ENCODE assay signal across 11 cellular contexts in the genomic region with DNA sequence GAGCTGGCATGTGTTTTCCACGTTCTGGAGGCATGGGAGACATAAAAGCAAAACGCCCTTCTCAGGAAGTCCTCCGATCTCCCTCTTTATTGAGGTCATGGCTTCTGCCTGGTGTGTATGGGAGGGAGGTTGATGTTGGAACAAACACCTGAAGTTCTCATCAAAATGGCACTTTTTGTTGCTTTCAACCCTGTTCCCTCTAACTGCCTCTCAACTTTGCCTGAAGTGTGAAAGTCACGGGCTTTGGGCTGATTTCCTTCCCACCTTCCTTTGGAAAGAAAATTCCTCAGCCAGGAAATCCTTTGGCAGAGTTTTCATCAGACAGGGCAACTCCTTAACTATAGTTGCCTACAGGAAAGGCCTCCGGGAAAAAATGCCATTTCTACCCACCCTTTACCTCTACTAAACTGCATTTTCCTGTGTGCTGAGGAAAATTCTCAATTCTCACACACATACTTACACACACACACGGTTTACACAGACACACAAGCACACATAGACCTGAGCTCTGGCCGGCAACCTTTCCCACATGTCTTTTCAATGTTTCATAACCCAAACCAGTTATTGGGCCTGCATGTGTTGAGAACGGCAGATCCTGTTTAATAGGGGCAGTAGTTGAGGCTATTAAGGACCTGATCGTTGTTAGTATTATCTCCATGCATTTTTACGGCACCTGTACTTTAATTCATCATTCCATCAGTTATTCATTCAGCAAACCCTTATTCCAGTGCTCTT. TPM values are rescaled to one million over a fixed set of nuclear protein-coding genes. Genes with fewer than 3 reads are reported as not detected.
DNase-seq lines count a peak whose midpoint lies in the region; ATAC-seq and TF ChIP-seq lines count a peak whose summit lies in the region.
"Had no signal": no experiment of that assay in that cellular context is flagged by ENCODE, and none has a peak within 500 bp of the region (broad histone marks: within the 10 kb centered on the region; RNA-seq: fewer than 3 reads in every experiment).

No MANE protein-coding gene starts in this region.

- no peaks in the 10 kb centered on the region for H3K27me3 ChIP-seq in CD8-positive, alpha-beta T cell (ENCODE audit: insufficient read depth, low read length)
- H3K27me3 ChIP-seq in left lung (no peaks in the 10 kb centered on the region), skeletal muscle tissue (ENCODE audit: control insufficient read depth in 3 of 3, insufficient read depth in 3 of 3, low read length in 3 of 3) (no peaks in the 10 kb centered on the region)

- peaks cover 42% of the 10 kb centered on the region for H3K4me1 Mint-ChIP-seq in CD8-positive, alpha-beta T cell (ENCODE audit: low read depth)
- peaks cover 48% of the 10 kb centered on the region for H3K4me1 Mint-ChIP-seq in activated T-helper 1 cell treated with anti-CD3 and anti-CD28 coated beads, Interleukin-12 subunit alpha, Interleukin-12 subunit beta, Interleukin-2, Interleukin-4 antibody, amounts not matched to agents 30 ng/mL and 10 ng/mL and 1 ng/mL, durations not matched to agents 14 hours and 24 hours and 36 hours (ENCODE audit: low read depth)

- peak overlapping the region; percentile 74 for H3K27ac Mint-ChIP-seq in CD8-positive, alpha-beta T cell
- peak overlapping the region; percentile 55 for H3K27ac Mint-ChIP-seq in activated T-helper 1 cell treated with anti-CD3 and anti-CD28 coated beads, Interleukin-12 subunit alpha, Interleukin-12 subunit beta, Interleukin-2, Interleukin-4 antibody, amounts not matched to agents 30 ng/mL and 10 ng/mL and 1 ng/mL, durations not matched to agents 14 hours and 24 hours and 36 hours

- H3K9ac ChIP-seq in skeletal muscle tissue (ENCODE audit: low read depth in 1 of 3, low read length in 3 of 3) = peak overlapping the region; percentile 9 to 62 (median 58)

- no peak for TF ChIP-seq CTCF in CD8-positive, alpha-beta T cell (IDR thresholded peaks at IDR 0.05)
- TF ChIP-seq CTCF in left lung (IDR thresholded peaks at IDR 0.05) = no peak

- no peak overlapping the region for H3K4me3 ChIP-seq in CD8-positive, alpha-beta T cell (ENCODE audit: low read depth, low read length)
- no peak overlapping the region for H3K4me3 ChIP-seq in left lung
- peak overlapping the region in 2 of 3 donors; percentile 29 to 37 for H3K4me3 ChIP-seq in skeletal muscle tissue (ENCODE audit: low read length in 3 of 3)

- CTCF ChIA-PET in CD8-positive, alpha-beta T cell (lab: Charles Lee) = interaction anchor here (0.6 kb wide), 1 partner anchor 16 kb away, joined by 3 read pairs; no protein-coding TSS in a partner anchor

- H3K9me3 Mint-ChIP-seq in CD8-positive, alpha-beta T cell = no peaks in the 10 kb centered on the region
- H3K9me3 Mint-ChIP-seq in activated T-helper 1 cell treated with anti-CD3 and anti-CD28 coated beads, Interleukin-12 subunit alpha, Interleukin-12 subunit beta, Interleukin-2, Interleukin-4 antibody, amounts not matched to agents 30 ng/mL and 10 ng/mL and 1 ng/mL, durations not matched to agents 14 hours and 24 hours and 36 hours = peaks cover 5% of the 10 kb centered on the region

- peaks cover 22% of the 10 kb centered on the region for H3K4me1 ChIP-seq in CD8-positive, alpha-beta T cell (ENCODE audit: insufficient read depth, low read length)
- H3K4me1 ChIP-seq in left lung (peaks cover 55 to 78% of the 10 kb centered on the region in 2 donors), skeletal muscle tissue (ENCODE audit: control insufficient read depth in 3 of 3, insufficient read depth in 3 of 3, low read length in 3 of 3) (peaks cover 61 to 75% (median 66%) of the 10 kb centered on the region in 3 donors)

- ATAC-seq in CD8-positive, alpha-beta T cell = no peak
- ATAC-seq in left lung (no peak), HG03175 (IDR thresholded peaks at IDR 0.05; ENCODE audit: unreplicated experiment) (no peak), HG02840 (IDR thresholded peaks at IDR 0.05; ENCODE audit: low FRiP score, unreplicated experiment) (no peak), HG03457 (IDR thresholded peaks at IDR 0.05; ENCODE audit: unreplicated experiment) (no peak)

- peaks cover 63% of the 10 kb centered on the region for H3K36me3 Mint-ChIP-seq in CD8-positive, alpha-beta T cell
- H3K36me3 Mint-ChIP-seq in activated T-helper 1 cell treated with anti-CD3 and anti-CD28 coated beads, Interleukin-12 subunit alpha, Interleukin-12 subunit beta, Interleukin-2, Interleukin-4 antibody, amounts not matched to agents 30 ng/mL and 10 ng/mL and 1 ng/mL, durations not matched to agents 14 hours and 24 hours and 36 hours (ENCODE audit: low read depth) = peaks cover 19% of the 10 kb centered on the region

- DNase-seq in CD8-positive, alpha-beta T cell = no peak
- no peak for DNase-seq in activated T-helper 1 cell treated with anti-CD3 and anti-CD28 coated beads, Interleukin-12 subunit alpha, Interleukin-12 subunit beta, Interleukin-2, Interleukin-4 antibody, amounts not matched to agents 30 ng/mL and 10 ng/mL and 1 ng/mL, durations not matched to agents 14 hours and 24 hours and 36 hours (ENCODE audit: low spot score)
- no peak for DNase-seq in left lung
- DNase-seq in DMS 273 treated with DMSO at 0.1 percent for 48 hours (lab: John Stamatoyannopoulos, UW) = no peak
- DNase-seq: activated CD8-positive, alpha-beta memory T cell treated with anti-CD3 and anti-CD28 coated beads, Interleukin-2, amount 50 U/mL, for 48 hours; NCI-H524 treated with DMSO at 0.1 percent for 48 hours had no signal

- H3K27ac ChIP-seq in CD8-positive, alpha-beta T cell (ENCODE audit: low read depth, low read length) = no peak overlapping the region
- H3K27ac ChIP-seq in left lung (peak overlapping the region; percentile 63 to 68), skeletal muscle tissue (ENCODE audit: low read depth, low read length) (peak overlapping the region; percentile 86)

- peaks cover 16% of the 10 kb centered on the region for H3K36me3 ChIP-seq in CD8-positive, alpha-beta T cell (ENCODE audit: insufficient read depth, low read length)
- H3K36me3 ChIP-seq in left lung = peaks cover 0 to 42% of the 10 kb centered on the region in 2 donors
- H3K36me3 ChIP-seq in skeletal muscle tissue (ENCODE audit: control insufficient read depth in 3 of 3, insufficient read depth in 3 of 3, low read length in 3 of 3) = peaks cover 17 to 21% (median 19%) of the 10 kb centered on the region in 3 donors

- intact Hi-C loops in CD8-positive, alpha-beta T cell (cut with DNase I, micrococcal nuclease) = no loop called here
- intact Hi-C loops in activated T-helper 1 cell treated with anti-CD3 and anti-CD28 coated beads, Interleukin-12 subunit alpha, Interleukin-12 subunit beta, Interleukin-2, Interleukin-4 antibody, amounts not matched to agents 30 ng/mL and 10 ng/mL and 1 ng/mL, durations not matched to agents 14 hours and 24 hours and 36 hours (cut with micrococcal nuclease) = loop anchor here (5.0 kb wide), 1 partner anchor 298 kb away; a partner anchor contains a TSS
- intact Hi-C loops in left lung (cut with DNase I) = no loop called here

- POLR2A ChIA-PET in CD8-positive, alpha-beta T cell (lab: Charles Lee) = no interaction called here

- no peaks in the 10 kb centered on the region for H3K27me3 Mint-ChIP-seq in CD8-positive, alpha-beta T cell (ENCODE audit: low read depth)
- H3K27me3 Mint-ChIP-seq in activated T-helper 1 cell treated with anti-CD3 and anti-CD28 coated beads, Interleukin-12 subunit alpha, Interleukin-12 subunit beta, Interleukin-2, Interleukin-4 antibody, amounts not matched to agents 30 ng/mL and 10 ng/mL and 1 ng/mL, durations not matched to agents 14 hours and 24 hours and 36 hours (ENCODE audit: insufficient read depth) = no peaks in the 10 kb centered on the region

- H3K9me3 ChIP-seq in CD8-positive, alpha-beta T cell (ENCODE audit: low read length) = no peaks in the 10 kb centered on the region
- H3K9me3 ChIP-seq in left lung (no peaks in the 10 kb centered on the region), skeletal muscle tissue (ENCODE audit: control insufficient read depth in 3 of 3, low read length in 3 of 3) (no peaks in the 10 kb centered on the region)

- H3K4me3 Mint-ChIP-seq in CD8-positive, alpha-beta T cell = no peak overlapping the region
- no peak overlapping the region for H3K4me3 Mint-ChIP-seq in activated T-helper 1 cell treated with anti-CD3 and anti-CD28 coated beads, Interleukin-12 subunit alpha, Interleukin-12 subunit beta, Interleukin-2, Interleukin-4 antibody, amounts not matched to agents 30 ng/mL and 10 ng/mL and 1 ng/mL, durations not matched to agents 14 hours and 24 hours and 36 hours

RNA-seq across cellular contexts. Expression of a gene that starts 36.4 kb away (rescaled TPM):
- total RNA-seq in CD8-positive, alpha-beta T cell = not detected
- not detected in 2 replicates for total RNA-seq in activated T-helper 1 cell treated with anti-CD3 and anti-CD28 coated beads, Interleukin-12 subunit alpha, Interleukin-12 subunit beta, Interleukin-2, Interleukin-4 antibody, amounts not matched to agents 30 ng/mL and 10 ng/mL and 1 ng/mL, durations not matched to agents 14 hours and 24 hours and 36 hours
- total RNA-seq in left lung = under 1 TPM; 0.52 to 0.58 TPM
- total RNA-seq in skeletal muscle tissue = not detected
- total RNA-seq: pulmonary artery endothelial cell had no signal

RNA-seq across cellular contexts. Expression of a gene that starts 53.3 kb away (rescaled TPM):
- total RNA-seq in CD8-positive, alpha-beta T cell = 10 to 100 TPM; 13.7 to 13.9 TPM
- total RNA-seq in activated T-helper 1 cell treated with anti-CD3 and anti-CD28 coated beads, Interleukin-12 subunit alpha, Interleukin-12 subunit beta, Interleukin-2, Interleukin-4 antibody, amounts not matched to agents 30 ng/mL and 10 ng/mL and 1 ng/mL, durations not matched to agents 14 hours and 24 hours and 36 hours = 9.7 and 12.6 TPM in 2 replicates
- 10 to 100 TPM; 15.6 to 24.6 TPM for total RNA-seq in left lung
- total RNA-seq in skeletal muscle tissue = 19.3 TPM

RNA-seq across cellular contexts. Expression of a gene that starts 57.0 kb away (rescaled TPM):
- 1 to 10 TPM; 5.5 to 5.9 TPM for total RNA-seq in CD8-positive, alpha-beta T cell
- total RNA-seq in activated T-helper 1 cell treated with anti-CD3 and anti-CD28 coated beads, Interleukin-12 subunit alpha, Interleukin-12 subunit beta, Interleukin-2, Interleukin-4 antibody, amounts not matched to agents 30 ng/mL and 10 ng/mL and 1 ng/mL, durations not matched to agents 14 hours and 24 hours and 36 hours = 19.4 and 20.0 TPM in 2 replicates
- total RNA-seq in left lung = 10 to 100 TPM; 48.4 to 49.8 TPM
- 24.0 TPM for total RNA-seq in skeletal muscle tissue

Comparison
In these comparisons a context has a peak if more than half of its experiments do, and no peak if none do; other contexts are left out.
1. H3K4me3 ChIP-seq: peak in skeletal muscle tissue (2 of 3); none in CD8-positive, alpha-beta T cell (single experiment) and left lung (0 of 2).